ENCODE assay signal across 9 cellular contexts in the genomic region with DNA sequence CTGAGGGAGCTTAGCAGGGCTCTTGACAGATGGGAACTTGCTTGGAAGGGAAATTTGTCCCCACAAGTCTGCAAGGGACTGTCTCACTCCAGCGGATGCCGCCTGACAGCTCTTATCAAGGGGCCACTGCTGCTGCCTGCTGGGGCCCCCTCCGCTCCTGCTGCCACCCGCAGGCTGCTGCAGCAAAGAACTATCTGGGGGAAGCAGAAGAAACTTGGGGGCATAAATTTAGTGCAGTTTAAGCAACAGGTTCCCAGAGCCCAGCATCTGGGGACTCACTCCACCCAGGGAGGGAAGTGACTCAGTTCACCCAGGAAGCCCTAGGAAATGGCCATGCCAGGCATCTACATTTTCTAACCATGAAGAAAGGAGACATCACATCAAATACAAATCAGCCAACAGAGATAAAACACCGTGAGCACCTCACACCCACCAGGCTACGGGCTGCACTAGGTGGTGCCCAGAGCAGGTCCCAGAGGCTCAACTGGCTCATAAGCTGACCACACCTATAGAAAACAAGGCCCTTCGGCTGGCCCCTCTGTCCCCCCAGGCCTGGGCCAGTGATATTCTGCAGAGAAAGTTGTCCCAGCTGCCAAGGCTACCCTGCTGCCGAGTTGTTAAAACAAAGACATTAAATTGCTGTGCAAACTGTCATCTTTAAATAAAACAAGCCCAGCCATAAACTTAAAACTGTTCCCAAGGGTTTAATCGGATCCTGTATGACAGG. TPM values are rescaled to one million over a fixed set of nuclear protein-coding genes. Genes with fewer than 3 reads are reported as not detected.
DNase-seq lines count a peak whose midpoint lies in the region; ATAC-seq and TF ChIP-seq lines count a peak whose summit lies in the region.
"Had no signal": no experiment of that assay in that cellular context is flagged by ENCODE, and none has a peak within 500 bp of the region (broad histone marks: within the 10 kb centered on the region; RNA-seq: fewer than 3 reads in every experiment).

No MANE protein-coding gene starts in this region.

- no peak for TF ChIP-seq POLR2A in prostate gland (IDR thresholded peaks at IDR 0.05)

- no peaks in the 10 kb centered on the region for H3K9me3 Mint-ChIP-seq in activated naive CD8-positive, alpha-beta T cell treated with anti-CD3 and anti-CD28 coated beads, Interleukin-2, amount 10 ng/mL, durations not matched to agents 7 days and 5 days

- peak; percentile 38 for DNase-seq in GM10248 (ENCODE audit: extremely low spot score)
- DNase-seq in RKO (ENCODE audit: low spot score), result peak; percentile 31
- peak; percentile 67 for DNase-seq in activated naive CD8-positive, alpha-beta T cell treated with anti-CD3 and anti-CD28 coated beads, Interleukin-2, amount 10 ng/mL, durations not matched to agents 7 days and 5 days
- DNase-seq in prostate gland (ENCODE audit: low spot score), result no peak
- no peak for DNase-seq in COR-L47 (lab: John Stamatoyannopoulos, UW)
- no peak for DNase-seq in cardiac septum (ENCODE audit: low spot score)
- no peak for DNase-seq in NCI-H345 treated with DMSO at 0.1 percent for 48 hours (lab: John Stamatoyannopoulos, UW; ENCODE audit: unreplicated experiment)
- DNase-seq in AML-193 (lab: John Stamatoyannopoulos, UW), result no peak
- DNase-seq: caudate nucleus had no signal

- H3K36me3 ChIP-seq in prostate gland, result no peaks in the 10 kb centered on the region

- no peaks in the 10 kb centered on the region for H3K9me3 ChIP-seq in prostate gland

- POLR2A ChIA-PET in GM10248 (lab: Yijun Ruan, JAX), result no interaction called here
- POLR2A ChIA-PET in activated naive CD8-positive, alpha-beta T cell treated with anti-CD3 and anti-CD28 coated beads, Interleukin-2, amount 10 ng/mL, durations not matched to agents 7 days and 5 days (lab: Charles Lee), result interaction anchor here (0.5 to 8.2 kb wide), 10 partner anchors 8 to 435 kb away, joined by 3 to 95 read pairs (median 4); a partner anchor contains a TSS

- no peaks in the 10 kb centered on the region for H3K27me3 Mint-ChIP-seq in activated naive CD8-positive, alpha-beta T cell treated with anti-CD3 and anti-CD28 coated beads, Interleukin-2, amount 10 ng/mL, durations not matched to agents 7 days and 5 days

- no peak overlapping the region for H3K4me3 ChIP-seq in prostate gland

- peaks cover 7% of the 10 kb centered on the region for H3K36me3 Mint-ChIP-seq in activated naive CD8-positive, alpha-beta T cell treated with anti-CD3 and anti-CD28 coated beads, Interleukin-2, amount 10 ng/mL, durations not matched to agents 7 days and 5 days

- CTCF ChIA-PET in GM10248 (lab: Yijun Ruan, JAX), result interaction anchor here (1.0 to 4.6 kb wide), 5 partner anchors 9 to 82 kb away, joined by 3 to 23 read pairs (median 4); no protein-coding TSS in a partner anchor

- TF ChIP-seq CTCF in GM10248 (IDR thresholded peaks at IDR 0.05; ENCODE audit: control extremely low read depth, extremely low read depth, low read depth, missing control alignments) (peak; percentile 23), prostate gland (IDR thresholded peaks at IDR 0.05) (no peak)

- H3K27ac Mint-ChIP-seq in activated naive CD8-positive, alpha-beta T cell treated with anti-CD3 and anti-CD28 coated beads, Interleukin-2, amount 10 ng/mL, durations not matched to agents 7 days and 5 days, result peak overlapping the region; percentile 98

- peaks cover 53% of the 10 kb centered on the region for H3K4me1 Mint-ChIP-seq in activated naive CD8-positive, alpha-beta T cell treated with anti-CD3 and anti-CD28 coated beads, Interleukin-2, amount 10 ng/mL, durations not matched to agents 7 days and 5 days

- H3K27me3 ChIP-seq in prostate gland (replicated peaks; ENCODE audit: insufficient read depth), result no peaks in the 10 kb centered on the region

- H3K4me1 ChIP-seq in prostate gland (replicated peaks), result peaks cover 16% of the 10 kb centered on the region

- intact Hi-C loops in prostate gland (cut with DNase I), result no loop called here
- intact Hi-C loops in cardiac septum (cut with DNase I), result no loop called here

- peak overlapping the region; percentile 89 for H3K4me3 Mint-ChIP-seq in activated naive CD8-positive, alpha-beta T cell treated with anti-CD3 and anti-CD28 coated beads, Interleukin-2, amount 10 ng/mL, durations not matched to agents 7 days and 5 days

- peak overlapping the region; percentile 70 to 73 for H3K27ac ChIP-seq in prostate gland

- ATAC-seq in activated naive CD8-positive, alpha-beta T cell treated with anti-CD3 and anti-CD28 coated beads, Interleukin-2, amount 10 ng/mL, durations not matched to agents 7 days and 5 days (ENCODE audit: low read depth), result peak; percentile 19

- 54% methylated on average over 9 of the region's 9 CpGs for WGBS in prostate gland

RNA-seq across cellular contexts. Expression of a gene that starts 3.7 kb away (rescaled TPM):
- total RNA-seq in activated naive CD8-positive, alpha-beta T cell treated with anti-CD3 and anti-CD28 coated beads, Interleukin-2, amount 10 ng/mL, durations not matched to agents 7 days and 5 days, result 100 to 1,000 TPM; 157 to 159 TPM
- total RNA-seq in prostate gland, result 10 to 100 TPM; 12.4 to 67.7 TPM
- total RNA-seq in cardiac septum, result 3.2 TPM

RNA-seq across cellular contexts. Expression of a gene that starts 58.0 kb away (rescaled TPM):
- total RNA-seq in activated naive CD8-positive, alpha-beta T cell treated with anti-CD3 and anti-CD28 coated beads, Interleukin-2, amount 10 ng/mL, durations not matched to agents 7 days and 5 days, result 100 to 1,000 TPM; 192 to 199 TPM
- 10 to 100 TPM; 68.7 to 74.3 TPM for total RNA-seq in prostate gland
- 75.0 TPM for total RNA-seq in cardiac septum

Comparison
In these comparisons a context has a peak if more than half of its experiments do, and no peak if none do; other contexts are left out.
1. DNase-seq: peak in GM10248 (single experiment), RKO (single experiment) and activated naive CD8-positive, alpha-beta T cell treated with anti-CD3 and anti-CD28 coated beads, Interleukin-2, amount 10 ng/mL, durations not matched to agents 7 days and 5 days (single experiment); none in prostate gland (single experiment), COR-L47 (single experiment), cardiac septum (single experiment), NCI-H345 treated with DMSO at 0.1 percent for 48 hours (single experiment) and AML-193 (0 of 2).